Comparison of ENCODE assay signal across 20 cellular contexts in genomic region chr11:78220218-78221157, GRCh38. TPM values are rescaled to one million over a fixed set of nuclear protein-coding genes. Genes with fewer than 3 reads are reported as not detected.
A peak's percentile ranks its signal among the peaks of the same experiment; 100 is the strongest.
DNase-seq lines count a peak whose midpoint lies in the region; ATAC-seq and TF ChIP-seq lines count a peak whose summit lies in the region.
"Had no signal": no experiment of that assay in that cellular context is flagged by ENCODE, and none has a peak within 500 bp of the region (broad histone marks: within the 10 kb centered on the region; RNA-seq: fewer than 3 reads in every experiment).

No MANE protein-coding gene starts in this region.

- H3K4me1 ChIP-seq in thymus (ENCODE audit: control insufficient read depth, insufficient read depth, low read length): peaks cover 5% of the 10 kb centered on the region
- H3K4me1 ChIP-seq: gastroesophageal sphincter, left lung, right lobe of liver had no signal

- ATAC-seq in activated naive CD8-positive, alpha-beta T cell treated with anti-CD3 and anti-CD28 coated beads, Interleukin-2, amount 10 ng/mL, durations not matched to agents 7 days and 5 days (ENCODE audit: low read depth): no peak
- ATAC-seq in activated B cell treated with CpG ODN at 0.5 μM for 24 hours (ENCODE audit: low read depth) (no peak), HG02623 (IDR thresholded peaks at IDR 0.05; ENCODE audit: unreplicated experiment) (no peak)
- ATAC-seq: gastroesophageal sphincter, left lung, right lobe of liver, Right ventricle myocardium inferior had no signal

- TF ChIP-seq CTCF in activated B cell treated with CpG ODN at 0.5 μM for 24 hours (IDR thresholded peaks at IDR 0.05): no peak

- H3K27ac Mint-ChIP-seq in activated naive CD8-positive, alpha-beta T cell treated with anti-CD3 and anti-CD28 coated beads, Interleukin-2, amount 10 ng/mL, durations not matched to agents 7 days and 5 days: peak overlapping the region; percentile 64
- H3K27ac Mint-ChIP-seq in activated naive CD8-positive, alpha-beta T cell treated with anti-CD3 and anti-CD28 coated beads for 36 hours: no peak overlapping the region
- H3K27ac Mint-ChIP-seq in activated B cell treated with CpG ODN at 0.5 μM for 24 hours: peak overlapping the region; percentile 57

- no peaks in the 10 kb centered on the region for H3K27me3 Mint-ChIP-seq in activated naive CD8-positive, alpha-beta T cell treated with anti-CD3 and anti-CD28 coated beads, Interleukin-2, amount 10 ng/mL, durations not matched to agents 7 days and 5 days
- H3K27me3 Mint-ChIP-seq in activated naive CD8-positive, alpha-beta T cell treated with anti-CD3 and anti-CD28 coated beads for 36 hours: no peaks in the 10 kb centered on the region
- no peaks in the 10 kb centered on the region for H3K27me3 Mint-ChIP-seq in activated B cell treated with CpG ODN at 0.5 μM for 24 hours

- no peak overlapping the region for H3K4me3 Mint-ChIP-seq in activated naive CD8-positive, alpha-beta T cell treated with anti-CD3 and anti-CD28 coated beads, Interleukin-2, amount 10 ng/mL, durations not matched to agents 7 days and 5 days
- H3K4me3 Mint-ChIP-seq in activated naive CD8-positive, alpha-beta T cell treated with anti-CD3 and anti-CD28 coated beads for 36 hours: no peak overlapping the region
- no peak overlapping the region for H3K4me3 Mint-ChIP-seq in activated B cell treated with CpG ODN at 0.5 μM for 24 hours

- H3K27me3 ChIP-seq in thymus (ENCODE audit: control insufficient read depth, insufficient read depth): no peaks in the 10 kb centered on the region
- H3K27me3 ChIP-seq: gastroesophageal sphincter, left lung, right lobe of liver had no signal

- WGBS in thymus: 93% methylated on average over 14 of the region's 14 CpGs

- CTCF ChIA-PET in activated B cell treated with CpG ODN at 0.5 μM for 24 hours (lab: Charles Lee): interaction anchor here (2.0 kb wide), 1 partner anchor 344 kb away, joined by 5 read pairs; no protein-coding TSS in a partner anchor

- DNase-seq in activated naive CD8-positive, alpha-beta T cell treated with anti-CD3 and anti-CD28 coated beads, Interleukin-2, amount 10 ng/mL, durations not matched to agents 7 days and 5 days: no peak
- DNase-seq in activated naive CD8-positive, alpha-beta T cell treated with anti-CD3 and anti-CD28 coated beads for 36 hours: no peak
- no peak for DNase-seq in activated B cell treated with CpG ODN at 0.5 μM for 24 hours
- DNase-seq in ecto neural progenitor cell (ENCODE audit: low spot score): peak; percentile 15
- no peak for DNase-seq in AML-193 (lab: John Stamatoyannopoulos, UW)
- no peak for DNase-seq in DMS53 (lab: John Stamatoyannopoulos, UW)
- DNase-seq: activated effector memory CD4-positive, alpha-beta T cell treated with Interleukin-2 at 50 U/mL for 16 hours; Calu3; GDM1; IMR-90; left lung; MV-4-11; NCI-H187 treated with DMSO at 0.1 percent for 48 hours; NCI-H446 had no signal

- POLR2A ChIA-PET in activated naive CD8-positive, alpha-beta T cell treated with anti-CD3 and anti-CD28 coated beads, Interleukin-2, amount 10 ng/mL, durations not matched to agents 7 days and 5 days (lab: Charles Lee): no interaction called here
- POLR2A ChIA-PET in activated B cell treated with CpG ODN at 0.5 μM for 24 hours (lab: Charles Lee): no interaction called here

- intact Hi-C loops in activated B cell treated with CpG ODN at 0.5 μM for 24 hours (cut with micrococcal nuclease): loop anchor here (10.0 kb wide), 1 partner anchor 114 kb away; no protein-coding TSS in a partner anchor

- no peaks in the 10 kb centered on the region for H3K9me3 ChIP-seq in thymus (ENCODE audit: control insufficient read depth)
- H3K9me3 ChIP-seq: gastroesophageal sphincter, left lung, right lobe of liver had no signal

- no peak overlapping the region for H3K4me3 ChIP-seq in thymus (ENCODE audit: low read length)
- H3K4me3 ChIP-seq: gastroesophageal sphincter, left lung, right lobe of liver had no signal

- H3K27ac ChIP-seq in thymus (ENCODE audit: low read depth): peak overlapping the region; percentile 18
- H3K27ac ChIP-seq: epithelial cell of prostate, gastroesophageal sphincter, left lung, right lobe of liver had no signal

- no peaks in the 10 kb centered on the region for H3K9me3 Mint-ChIP-seq in activated naive CD8-positive, alpha-beta T cell treated with anti-CD3 and anti-CD28 coated beads, Interleukin-2, amount 10 ng/mL, durations not matched to agents 7 days and 5 days
- no peaks in the 10 kb centered on the region for H3K9me3 Mint-ChIP-seq in activated naive CD8-positive, alpha-beta T cell treated with anti-CD3 and anti-CD28 coated beads for 36 hours
- no peaks in the 10 kb centered on the region for H3K9me3 Mint-ChIP-seq in activated B cell treated with CpG ODN at 0.5 μM for 24 hours

- peaks cover 21% of the 10 kb centered on the region for H3K4me1 Mint-ChIP-seq in activated naive CD8-positive, alpha-beta T cell treated with anti-CD3 and anti-CD28 coated beads, Interleukin-2, amount 10 ng/mL, durations not matched to agents 7 days and 5 days
- peaks cover 11% of the 10 kb centered on the region for H3K4me1 Mint-ChIP-seq in activated naive CD8-positive, alpha-beta T cell treated with anti-CD3 and anti-CD28 coated beads for 36 hours
- H3K4me1 Mint-ChIP-seq in activated B cell treated with CpG ODN at 0.5 μM for 24 hours: peaks cover 28% of the 10 kb centered on the region

- H3K36me3 ChIP-seq in thymus (ENCODE audit: control insufficient read depth, insufficient read depth): peaks cover 83% of the 10 kb centered on the region

- H3K36me3 Mint-ChIP-seq in activated naive CD8-positive, alpha-beta T cell treated with anti-CD3 and anti-CD28 coated beads, Interleukin-2, amount 10 ng/mL, durations not matched to agents 7 days and 5 days: peaks cover 39% of the 10 kb centered on the region
- peaks cover 2% of the 10 kb centered on the region for H3K36me3 Mint-ChIP-seq in activated naive CD8-positive, alpha-beta T cell treated with anti-CD3 and anti-CD28 coated beads for 36 hours
- H3K36me3 Mint-ChIP-seq in activated B cell treated with CpG ODN at 0.5 μM for 24 hours (ENCODE audit: low read depth): peaks cover 81% of the 10 kb centered on the region

RNA-seq across cellular contexts. Expression of gene USP35, which starts 31.8 kb away (rescaled TPM):
- total RNA-seq in activated naive CD8-positive, alpha-beta T cell treated with anti-CD3 and anti-CD28 coated beads, Interleukin-2, amount 10 ng/mL, durations not matched to agents 7 days and 5 days: 10 to 100 TPM; 13.4 to 13.5 TPM
- total RNA-seq in activated naive CD8-positive, alpha-beta T cell treated with anti-CD3 and anti-CD28 coated beads for 36 hours: 1 to 10 TPM; 3.5 to 4.2 TPM
- 3.5 and 4.9 TPM in 2 replicates for total RNA-seq in activated B cell treated with CpG ODN at 0.5 μM for 24 hours
- 13.1 TPM for polyA plus RNA-seq in thymus

RNA-seq across cellular contexts. Expression of gene KCTD21, which starts 32.1 kb away (rescaled TPM):
- 1 to 10 TPM; 7.1 to 8.6 TPM for total RNA-seq in activated naive CD8-positive, alpha-beta T cell treated with anti-CD3 and anti-CD28 coated beads, Interleukin-2, amount 10 ng/mL, durations not matched to agents 7 days and 5 days
- total RNA-seq in activated naive CD8-positive, alpha-beta T cell treated with anti-CD3 and anti-CD28 coated beads for 36 hours: 1 to 10 TPM; 3.3 to 4.0 TPM
- total RNA-seq in activated B cell treated with CpG ODN at 0.5 μM for 24 hours: 3.2 and 3.5 TPM in 2 replicates
- polyA plus RNA-seq in thymus: 5.6 TPM
